ENCODE assay signal across 1 cellular context in the genomic region with DNA sequence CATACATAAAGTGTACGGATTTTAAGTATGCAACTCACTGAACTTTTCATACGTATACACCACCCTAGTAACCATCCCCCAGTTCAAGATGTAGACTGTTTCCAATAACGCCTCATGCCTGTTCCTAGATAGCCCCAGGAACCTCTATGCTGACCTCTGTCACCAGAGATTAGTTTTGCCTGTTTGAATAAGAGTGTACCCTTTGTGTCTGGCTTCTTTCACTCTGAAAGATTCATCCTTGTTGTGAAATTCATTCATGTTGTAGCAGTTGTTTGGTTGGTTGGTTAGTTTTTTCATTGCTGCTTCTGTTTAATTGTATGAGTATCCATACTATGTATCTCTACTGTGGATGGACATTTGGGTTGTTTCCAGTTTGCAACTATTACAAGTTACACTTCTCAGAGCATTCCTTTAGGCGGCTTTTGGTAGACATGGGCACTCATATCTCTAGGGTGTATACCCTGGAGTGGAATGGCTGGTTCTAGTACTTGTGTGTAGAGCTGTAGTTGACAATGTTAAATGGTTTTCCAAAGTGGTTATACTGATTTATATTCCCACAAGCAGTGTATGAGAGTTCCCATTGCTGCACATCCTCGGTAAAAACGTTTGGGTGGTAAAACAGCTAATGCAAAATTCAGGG.
TF ChIP-seq lines count a peak whose summit lies in the region.

No MANE protein-coding gene starts in this region.

TF ChIP-seq in IMR-90, 13 proteins besides CTCF, POLR2A, EP300 and RAD21:
- TF ChIP-seq, protein P1, sequence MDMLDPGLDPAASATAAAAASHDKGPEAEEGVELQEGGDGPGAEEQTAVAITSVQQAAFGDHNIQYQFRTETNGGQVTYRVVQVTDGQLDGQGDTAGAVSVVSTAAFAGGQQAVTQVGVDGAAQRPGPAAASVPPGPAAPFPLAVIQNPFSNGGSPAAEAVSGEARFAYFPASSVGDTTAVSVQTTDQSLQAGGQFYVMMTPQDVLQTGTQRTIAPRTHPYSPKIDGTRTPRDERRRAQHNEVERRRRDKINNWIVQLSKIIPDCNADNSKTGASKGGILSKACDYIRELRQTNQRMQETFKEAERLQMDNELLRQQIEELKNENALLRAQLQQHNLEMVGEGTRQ (IDR thresholded peaks at IDR 0.05; ENCODE audit: low read depth, low read length) = no peak
- TF ChIP-seq NFE2L2 (IDR thresholded peaks at IDR 0.05; ENCODE audit: low read depth, low read length) (no peak), RFX5 (IDR thresholded peaks at IDR 0.05; ENCODE audit: low read depth, low read length) (no peak), CHD1 (IDR thresholded peaks at IDR 0.05; ENCODE audit: low read depth, low read length) (no peak), CEBPB (IDR thresholded peaks at IDR 0.05; ENCODE audit: low read depth, low read length) (peak; percentile 18; the same call in 1 of the 2 replicates), MAZ (IDR thresholded peaks at IDR 0.05; ENCODE audit: borderline replicate concordance, low read depth, low read length) (no peak), RCOR1 (IDR thresholded peaks at IDR 0.05; ENCODE audit: insufficient replicate concordance, low read length) (no peak)
- TF ChIP-seq, protein P2, sequence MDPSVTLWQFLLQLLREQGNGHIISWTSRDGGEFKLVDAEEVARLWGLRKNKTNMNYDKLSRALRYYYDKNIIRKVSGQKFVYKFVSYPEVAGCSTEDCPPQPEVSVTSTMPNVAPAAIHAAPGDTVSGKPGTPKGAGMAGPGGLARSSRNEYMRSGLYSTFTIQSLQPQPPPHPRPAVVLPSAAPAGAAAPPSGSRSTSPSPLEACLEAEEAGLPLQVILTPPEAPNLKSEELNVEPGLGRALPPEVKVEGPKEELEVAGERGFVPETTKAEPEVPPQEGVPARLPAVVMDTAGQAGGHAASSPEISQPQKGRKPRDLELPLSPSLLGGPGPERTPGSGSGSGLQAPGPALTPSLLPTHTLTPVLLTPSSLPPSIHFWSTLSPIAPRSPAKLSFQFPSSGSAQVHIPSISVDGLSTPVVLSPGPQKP (IDR thresholded peaks at IDR 0.05; ENCODE audit: borderline replicate concordance, low read depth, low read length) = no peak
